ENCODE assay signal across 1 cellular context in the genomic region with DNA sequence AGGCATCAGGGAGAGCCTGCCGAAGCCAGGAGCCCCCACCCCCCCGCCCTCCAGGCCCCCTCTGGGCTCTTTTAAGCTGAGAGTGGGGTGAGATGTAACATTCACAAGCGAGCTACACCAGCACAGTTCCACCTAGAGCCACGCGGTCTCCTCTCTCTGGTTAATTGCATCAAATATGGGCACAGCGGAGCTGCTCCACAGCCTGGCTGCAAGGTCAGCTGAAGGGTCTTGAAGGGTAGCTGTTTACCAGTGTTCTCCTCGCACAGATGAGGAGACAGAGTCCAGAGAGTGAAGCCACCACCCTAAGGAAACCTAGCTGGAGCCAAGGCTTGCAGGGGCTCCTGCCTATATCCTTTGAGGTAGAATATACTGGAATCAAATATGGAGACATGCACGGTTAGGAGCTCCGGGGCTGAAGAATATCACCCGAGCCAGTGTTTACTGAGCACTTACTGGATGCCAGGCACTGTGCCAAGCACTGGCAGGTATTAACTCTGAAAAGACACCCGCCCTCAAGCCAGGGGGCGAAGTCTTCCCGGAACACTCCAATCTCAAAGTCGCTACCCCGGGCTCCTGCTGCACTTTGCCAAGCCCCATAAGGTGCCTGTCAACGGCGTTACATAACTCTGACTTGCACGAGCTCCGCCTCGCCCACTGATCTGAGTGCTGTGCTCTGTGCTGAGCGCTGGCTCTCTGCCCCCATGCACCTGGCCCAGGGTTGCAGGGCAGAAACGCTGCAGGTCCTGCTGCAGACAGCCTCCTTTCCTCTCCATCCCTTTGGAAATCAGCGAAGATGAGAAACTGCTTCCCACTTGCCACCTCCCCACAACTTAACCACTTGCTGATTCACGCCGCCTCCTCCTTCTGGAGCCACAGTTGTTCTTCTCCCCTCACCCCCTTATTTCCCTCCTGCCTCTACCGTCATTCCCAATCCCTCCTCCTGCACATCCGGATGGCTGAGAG.
TF ChIP-seq lines count a peak whose summit lies in the region.

No MANE protein-coding gene starts in this region.

TF ChIP-seq in A549, 52 proteins besides CTCF, POLR2A, EP300 and RAD21:
- TF ChIP-seq, protein P1, sequence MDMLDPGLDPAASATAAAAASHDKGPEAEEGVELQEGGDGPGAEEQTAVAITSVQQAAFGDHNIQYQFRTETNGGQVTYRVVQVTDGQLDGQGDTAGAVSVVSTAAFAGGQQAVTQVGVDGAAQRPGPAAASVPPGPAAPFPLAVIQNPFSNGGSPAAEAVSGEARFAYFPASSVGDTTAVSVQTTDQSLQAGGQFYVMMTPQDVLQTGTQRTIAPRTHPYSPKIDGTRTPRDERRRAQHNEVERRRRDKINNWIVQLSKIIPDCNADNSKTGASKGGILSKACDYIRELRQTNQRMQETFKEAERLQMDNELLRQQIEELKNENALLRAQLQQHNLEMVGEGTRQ (IDR thresholded peaks at IDR 0.05), result no peak
- no peak for TF ChIP-seq SMC3 (IDR thresholded peaks at IDR 0.05)
- TF ChIP-seq HDAC2 (IDR thresholded peaks at IDR 0.05), result no peak
- TF ChIP-seq MYC (IDR thresholded peaks at IDR 0.05; ENCODE audit: borderline replicate concordance, low read length), result no peak
- TF ChIP-seq CHD4 (IDR thresholded peaks at IDR 0.05; ENCODE audit: borderline replicate concordance), result no peak
- no peak for TF ChIP-seq EHMT2 (IDR thresholded peaks at IDR 0.05; ENCODE audit: low read depth)
- TF ChIP-seq ZC3H11A (IDR thresholded peaks at IDR 0.05), result no peak
- no peak for TF ChIP-seq RCOR1 (IDR thresholded peaks at IDR 0.05; ENCODE audit: low read depth, low read length)
